ENCODE assay signal across 9 cellular contexts in genomic region chr19:3586124-3586626, GRCh38. TPM values are rescaled to one million over a fixed set of nuclear protein-coding genes. Genes with fewer than 3 reads are reported as not detected.
A peak's percentile ranks its signal among the peaks of the same experiment; 100 is the strongest.
DNase-seq lines count a peak whose midpoint lies in the region; ATAC-seq and TF ChIP-seq lines count a peak whose summit lies in the region.
"Had no signal": no experiment of that assay in that cellular context is flagged by ENCODE, and none has a peak within 500 bp of the region (broad histone marks: within the 10 kb centered on the region; RNA-seq: fewer than 3 reads in every experiment).

No MANE protein-coding gene starts in this region.

- no peaks in the 10 kb centered on the region for H3K9me3 Mint-ChIP-seq in chondrocyte (ENCODE audit: low read depth)

- H3K4me2 ChIP-seq in PC-9 (no peak overlapping the region), osteoblast (ENCODE audit: insufficient read depth, low read length) (no peak overlapping the region)

- BruUV-seq in PC-9 (replicated peaks; lab: Mats Ljungman, UMichigan), result no TSS peak

- H3K79me2 ChIP-seq in PC-9 (ENCODE audit: low read depth), result no peaks in the 10 kb centered on the region
- no peaks in the 10 kb centered on the region for H3K79me2 ChIP-seq in osteoblast (ENCODE audit: insufficient read depth, low read length)

- H3K4me1 Mint-ChIP-seq in chondrocyte (ENCODE audit: low read depth), result no peaks in the 10 kb centered on the region

- intact Hi-C loops in PC-9 (cut with micrococcal nuclease; ENCODE audit: unreplicated experiment), result no loop called here

- no peak overlapping the region for H3K27ac Mint-ChIP-seq in chondrocyte (ENCODE audit: unreplicated experiment)

- H3K9me2 ChIP-seq in PC-9 (ENCODE audit: insufficient read depth), result no peaks in the 10 kb centered on the region

- H3K9me3 ChIP-seq in PC-9 (ENCODE audit: insufficient read depth, low read depth) (no peaks in the 10 kb centered on the region), osteoblast (ENCODE audit: low read depth, low read length) (no peaks in the 10 kb centered on the region)
- H3K9me3 ChIP-seq: SJCRH30 had no signal

- H3K4me3 ChIP-seq in GM12865 (ENCODE audit: low read depth, low read length), result no peak overlapping the region
- no peak overlapping the region for H3K4me3 ChIP-seq in PC-9
- no peak overlapping the region for H3K4me3 ChIP-seq in osteoblast (ENCODE audit: insufficient read depth, low read length)
- H3K4me3 ChIP-seq: SJCRH30 had no signal

- H3K4me3 Mint-ChIP-seq in chondrocyte (ENCODE audit: unreplicated experiment), result peak overlapping the region; percentile 22

- TF ChIP-seq CTCF in GM12865 (IDR thresholded peaks at IDR 0.05; ENCODE audit: insufficient read depth, low read depth, low read length, missing control alignments), result peak; percentile 49
- TF ChIP-seq CTCF in PC-9 (conservative IDR thresholded peaks at IDR 0.05), result peak; percentile 53; the same call in 1 of the 2 replicates
- peak; percentile 83 for TF ChIP-seq CTCF in chondrocyte (IDR thresholded peaks at IDR 0.05)
- peak; percentile 43 for TF ChIP-seq CTCF in osteoblast (IDR thresholded peaks at IDR 0.05; ENCODE audit: extremely low read depth, low read depth, low read length)

- no peak for DNase-seq in GM12865 (ENCODE audit: low read depth)
- no peak for DNase-seq in PC-9
- no peak for DNase-seq in chondrocyte (ENCODE audit: low spot score)
- peak; percentile 76 for DNase-seq in osteoblast (ENCODE audit: insufficient read length, low spot score, missing footprints)
- no peak for DNase-seq in cortex of kidney (lab: John Stamatoyannopoulos, UW)
- DNase-seq in kidney tubule cell (ENCODE audit: low spot score), result no peak

- H3K27me3 ChIP-seq in PC-9 (ENCODE audit: insufficient read depth, low read depth), result no peaks in the 10 kb centered on the region; the same call in 1 of the 2 replicates
- peaks cover 22% of the 10 kb centered on the region for H3K27me3 ChIP-seq in osteoblast (ENCODE audit: insufficient read depth, low read length)
- H3K27me3 ChIP-seq: SJCRH30 had no signal

- POLR2A ChIA-PET in PC-9 (lab: Charles Lee; ENCODE audit: unreplicated experiment), result no interaction called here

- ATAC-seq in GM18870 (IDR thresholded peaks at IDR 0.05; ENCODE audit: unreplicated experiment) (no peak), HG02840 (IDR thresholded peaks at IDR 0.05; ENCODE audit: low FRiP score, unreplicated experiment) (no peak)

- no peaks in the 10 kb centered on the region for H3K36me3 Mint-ChIP-seq in chondrocyte (ENCODE audit: low read depth)

- H3K36me3 ChIP-seq in PC-9 (ENCODE audit: low read depth), result no peaks in the 10 kb centered on the region
- no peaks in the 10 kb centered on the region for H3K36me3 ChIP-seq in osteoblast (ENCODE audit: insufficient read depth, low read length)
- H3K36me3 ChIP-seq: SJCRH30 had no signal

- H3K27ac ChIP-seq in PC-9 (no peak overlapping the region), osteoblast (ENCODE audit: low read depth, low read length) (no peak overlapping the region)
- H3K27ac ChIP-seq: SJCRH30 had no signal

- H3F3A ChIP-seq in PC-9 (ENCODE audit: insufficient read depth, low read depth), result peaks cover 3% of the 10 kb centered on the region; the same call in 1 of the 2 replicates

- CTCF ChIA-PET in PC-9 (lab: Charles Lee), result no interaction called here

- H4K20me1 ChIP-seq in PC-9 (ENCODE audit: insufficient read depth), result no peaks in the 10 kb centered on the region
- H4K20me1 ChIP-seq in osteoblast (ENCODE audit: insufficient read depth, low read length), result no peaks in the 10 kb centered on the region

- peaks cover 2% of the 10 kb centered on the region for H3K27me3 Mint-ChIP-seq in chondrocyte (ENCODE audit: low read depth)

- no peaks in the 10 kb centered on the region for H3K4me1 ChIP-seq in PC-9 (replicated peaks; ENCODE audit: insufficient read depth)
- H3K4me1 ChIP-seq in osteoblast (ENCODE audit: insufficient read depth, low read length), result no peaks in the 10 kb centered on the region
- H3K4me1 ChIP-seq: SJCRH30 had no signal

- no peak overlapping the region for H2AFZ ChIP-seq in PC-9
- no peak overlapping the region for H2AFZ ChIP-seq in osteoblast (ENCODE audit: low read length)

RNA-seq across cellular contexts. Expression of gene GIPC3, which starts 0.9 kb away (rescaled TPM):
- total RNA-seq in PC-9 (2021) (0.13 TPM in 1 of 2 replicates, not detected in the other), chondrocyte (0.15 to 3.3 TPM (median 2.2 TPM) in 3 replicates), osteoblast (under 0.01 TPM in 1 of 2 replicates, not detected in the other)

RNA-seq across cellular contexts. Expression of gene HMG20B, which starts 13.4 kb away (rescaled TPM):
- 115 and 136 TPM in 2 replicates for total RNA-seq in PC-9 (2021)
- total RNA-seq in chondrocyte, result 60.9 to 69.3 TPM (median 68.2 TPM) in 3 replicates
- 57.2 and 65.9 TPM in 2 replicates for total RNA-seq in osteoblast

RNA-seq across cellular contexts. Expression of gene TBXA2R, which starts 20.5 kb away (rescaled TPM):
- 0.38 TPM in 1 of 2 replicates, not detected in the other for total RNA-seq in PC-9 (2021)
- 5.4 to 5.8 TPM in 2 of 3 replicates, not detected in the other for total RNA-seq in chondrocyte
- 1.4 and 1.5 TPM in 2 replicates for total RNA-seq in osteoblast

RNA-seq across cellular contexts. Expression of gene MFSD12, which starts 28.8 kb away (rescaled TPM):
- total RNA-seq in PC-9 (2021), result 62.0 and 70.0 TPM in 2 replicates
- 65.8 to 101 TPM (median 98.4 TPM) in 3 replicates for total RNA-seq in chondrocyte
- 92.5 and 104 TPM in 2 replicates for total RNA-seq in osteoblast

RNA-seq across cellular contexts. Expression of gene CACTIN, which starts 40.4 kb away (rescaled TPM):
- total RNA-seq in PC-9 (2021) (17.2 and 18.6 TPM in 2 replicates), chondrocyte (18.6 to 22.0 TPM (median 19.5 TPM) in 3 replicates), osteoblast (17.4 and 19.9 TPM in 2 replicates)
